Comparison of ENCODE assay signal across 1 cellular context in the genomic region with DNA sequence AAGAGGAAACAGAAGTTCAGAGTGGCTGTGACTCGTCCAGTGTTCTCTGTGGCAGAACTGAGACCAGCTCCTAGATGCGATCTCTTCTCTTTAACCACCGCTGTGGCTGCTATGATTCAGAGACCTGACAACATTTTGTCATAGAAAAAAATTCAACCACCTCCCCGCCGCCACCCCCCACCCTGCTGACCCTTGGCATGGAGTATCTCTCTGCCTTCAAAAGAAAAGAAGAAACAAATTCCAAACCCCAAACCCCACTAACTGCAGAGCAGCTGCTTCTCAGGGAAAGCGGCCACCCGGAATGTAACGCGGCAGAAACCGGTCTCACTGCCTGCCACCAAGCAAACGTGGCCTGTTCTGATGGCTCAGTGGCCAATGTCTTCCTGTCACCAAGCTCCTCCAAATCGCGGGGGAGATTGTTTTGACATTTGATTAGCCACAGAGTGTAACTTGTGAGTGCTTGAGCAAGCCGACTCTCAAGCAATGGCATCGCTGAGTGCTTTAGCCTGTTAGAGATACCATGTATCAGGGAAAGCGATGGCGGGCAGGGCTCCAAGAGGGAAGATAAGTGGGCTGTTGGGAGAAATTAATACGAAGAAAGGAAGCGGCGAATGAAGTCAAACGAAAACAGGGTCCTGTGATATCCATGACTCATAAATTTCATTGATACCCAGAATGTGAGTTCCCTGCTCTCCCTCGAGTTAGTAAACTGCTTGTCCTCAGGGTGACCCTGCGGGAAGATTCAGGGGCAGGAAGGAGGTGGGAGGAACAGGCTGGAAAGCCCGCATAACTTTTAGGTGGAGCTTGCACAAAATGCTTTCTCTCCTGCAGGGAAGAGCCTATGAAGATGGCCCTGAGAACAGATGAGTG.
TF ChIP-seq lines count a peak whose summit lies in the region.

No MANE protein-coding gene starts in this region.

TF ChIP-seq in GM23338, 12 proteins besides CTCF, POLR2A, EP300 and RAD21 (continued from another document):
- TF ChIP-seq ETS1 (IDR thresholded peaks at IDR 0.05) = no peak
- TF ChIP-seq STAT1 (IDR thresholded peaks at IDR 0.05; ENCODE audit: unreplicated experiment) = no peak
- no peak for TF ChIP-seq CREB1 (CRISPR knock-in tag; IDR thresholded peaks at IDR 0.05; ENCODE audit: low read depth)
- TF ChIP-seq, protein P1, sequence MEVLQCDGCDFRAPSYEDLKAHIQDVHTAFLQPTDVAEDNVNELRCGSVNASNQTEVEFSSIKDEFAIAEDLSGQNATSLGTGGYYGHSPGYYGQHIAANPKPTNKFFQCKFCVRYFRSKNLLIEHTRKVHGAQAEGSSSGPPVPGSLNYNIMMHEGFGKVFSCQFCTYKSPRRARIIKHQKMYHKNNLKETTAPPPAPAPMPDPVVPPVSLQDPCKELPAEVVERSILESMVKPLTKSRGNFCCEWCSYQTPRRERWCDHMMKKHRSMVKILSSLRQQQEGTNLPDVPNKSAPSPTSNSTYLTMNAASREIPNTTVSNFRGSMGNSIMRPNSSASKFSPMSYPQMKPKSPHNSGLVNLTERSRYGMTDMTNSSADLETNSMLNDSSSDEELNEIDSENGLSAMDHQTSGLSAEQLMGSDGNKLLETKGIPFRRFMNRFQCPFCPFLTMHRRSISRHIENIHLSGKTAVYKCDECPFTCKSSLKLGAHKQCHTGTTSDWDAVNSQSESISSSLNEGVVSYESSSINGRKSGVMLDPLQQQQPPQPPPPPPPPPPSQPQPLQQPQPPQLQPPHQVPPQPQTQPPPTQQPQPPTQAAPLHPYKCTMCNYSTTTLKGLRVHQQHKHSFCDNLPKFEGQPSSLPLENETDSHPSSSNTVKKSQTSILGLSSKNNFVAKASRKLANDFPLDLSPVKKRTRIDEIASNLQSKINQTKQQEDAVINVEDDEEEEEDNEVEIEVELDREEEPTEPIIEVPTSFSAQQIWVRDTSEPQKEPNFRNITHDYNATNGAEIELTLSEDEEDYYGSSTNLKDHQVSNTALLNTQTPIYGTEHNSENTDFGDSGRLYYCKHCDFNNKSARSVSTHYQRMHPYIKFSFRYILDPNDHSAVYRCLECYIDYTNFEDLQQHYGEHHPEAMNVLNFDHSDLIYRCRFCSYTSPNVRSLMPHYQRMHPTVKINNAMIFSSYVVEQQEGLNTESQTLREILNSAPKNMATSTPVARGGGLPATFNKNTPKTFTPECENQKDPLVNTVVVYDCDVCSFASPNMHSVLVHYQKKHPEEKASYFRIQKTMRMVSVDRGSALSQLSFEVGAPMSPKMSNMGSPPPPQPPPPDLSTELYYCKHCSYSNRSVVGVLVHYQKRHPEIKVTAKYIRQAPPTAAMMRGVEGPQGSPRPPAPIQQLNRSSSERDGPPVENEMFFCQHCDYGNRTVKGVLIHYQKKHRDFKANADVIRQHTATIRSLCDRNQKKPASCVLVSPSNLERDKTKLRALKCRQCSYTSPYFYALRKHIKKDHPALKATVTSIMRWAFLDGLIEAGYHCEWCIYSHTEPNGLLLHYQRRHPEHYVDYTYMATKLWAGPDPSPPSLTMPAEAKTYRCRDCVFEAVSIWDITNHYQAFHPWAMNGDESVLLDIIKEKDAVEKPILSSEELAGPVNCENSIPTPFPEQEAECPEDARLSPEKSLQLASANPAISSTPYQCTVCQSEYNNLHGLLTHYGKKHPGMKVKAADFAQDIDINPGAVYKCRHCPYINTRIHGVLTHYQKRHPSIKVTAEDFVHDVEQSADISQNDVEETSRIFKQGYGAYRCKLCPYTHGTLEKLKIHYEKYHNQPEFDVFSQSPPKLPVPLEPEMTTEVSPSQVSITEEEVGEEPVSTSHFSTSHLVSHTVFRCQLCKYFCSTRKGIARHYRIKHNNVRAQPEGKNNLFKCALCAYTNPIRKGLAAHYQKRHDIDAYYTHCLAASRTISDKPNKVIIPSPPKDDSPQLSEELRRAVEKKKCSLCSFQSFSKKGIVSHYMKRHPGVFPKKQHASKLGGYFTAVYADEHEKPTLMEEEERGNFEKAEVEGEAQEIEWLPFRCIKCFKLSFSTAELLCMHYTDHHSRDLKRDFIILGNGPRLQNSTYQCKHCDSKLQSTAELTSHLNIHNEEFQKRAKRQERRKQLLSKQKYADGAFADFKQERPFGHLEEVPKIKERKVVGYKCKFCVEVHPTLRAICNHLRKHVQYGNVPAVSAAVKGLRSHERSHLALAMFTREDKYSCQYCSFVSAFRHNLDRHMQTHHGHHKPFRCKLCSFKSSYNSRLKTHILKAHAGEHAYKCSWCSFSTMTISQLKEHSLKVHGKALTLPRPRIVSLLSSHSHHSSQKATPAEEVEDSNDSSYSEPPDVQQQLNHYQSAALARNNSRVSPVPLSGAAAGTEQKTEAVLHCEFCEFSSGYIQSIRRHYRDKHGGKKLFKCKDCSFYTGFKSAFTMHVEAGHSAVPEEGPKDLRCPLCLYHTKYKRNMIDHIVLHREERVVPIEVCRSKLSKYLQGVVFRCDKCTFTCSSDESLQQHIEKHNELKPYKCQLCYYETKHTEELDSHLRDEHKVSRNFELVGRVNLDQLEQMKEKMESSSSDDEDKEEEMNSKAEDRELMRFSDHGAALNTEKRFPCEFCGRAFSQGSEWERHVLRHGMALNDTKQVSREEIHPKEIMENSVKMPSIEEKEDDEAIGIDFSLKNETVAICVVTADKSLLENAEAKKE (CRISPR knock-in tag; IDR thresholded peaks at IDR 0.05) = no peak
- TF ChIP-seq ZNF331 (CRISPR knock-in tag; IDR thresholded peaks at IDR 0.05; ENCODE audit: low read depth) = no peak
